In genomic region chr17:82058855-82059249, GRCh38 we compare ENCODE assay signal across 21 cellular contexts. TPM values are rescaled to one million over a fixed set of nuclear protein-coding genes. Genes with fewer than 3 reads are reported as not detected.
A peak's percentile ranks its signal among the peaks of the same experiment; 100 is the strongest.
DNase-seq lines count a peak whose midpoint lies in the region; ATAC-seq, FAIRE-seq and TF ChIP-seq lines count a peak whose summit lies in the region.
"Had no signal": no experiment of that assay in that cellular context is flagged by ENCODE, and none has a peak within 500 bp of the region (broad histone marks: within the 10 kb centered on the region; RNA-seq: fewer than 3 reads in every experiment).

No MANE protein-coding gene starts in this region.

- H3K27me3 Mint-ChIP-seq in activated T-cell treated with anti-CD3 and anti-CD28 coated beads, Interleukin-2, amount 50 U/mL, for 24 hours: no peaks in the 10 kb centered on the region
- H3K27me3 Mint-ChIP-seq: CD4-positive, alpha-beta memory T cell had no signal

- H3K9ac ChIP-seq in GM12878 (ENCODE audit: control insufficient read depth, insufficient read depth, low read length): no peak overlapping the region

- peaks cover 5% of the 10 kb centered on the region for H3K4me1 Mint-ChIP-seq in activated T-cell treated with anti-CD3 and anti-CD28 coated beads, Interleukin-2, amount 50 U/mL, for 24 hours (ENCODE audit: low read depth)

- intact Hi-C loops in GM12878 (cut with micrococcal nuclease; ENCODE audit: unreplicated experiment): no loop called here
- intact Hi-C loops in psoas muscle (cut with DNase I): no loop called here

- in situ Hi-C loops in GM12878 (cut with MboI): no loop called here

- H3K36me3 Mint-ChIP-seq in activated T-cell treated with anti-CD3 and anti-CD28 coated beads, Interleukin-2, amount 50 U/mL, for 24 hours (ENCODE audit: low read depth): peaks cover 92% of the 10 kb centered on the region

- TF ChIP-seq POLR2A in GM12892 (IDR thresholded peaks at IDR 0.05; ENCODE audit: low read depth, low read length) (peak; percentile 17; the same call in 1 of the 2 replicates), GM12878 (IDR thresholded peaks at IDR 0.05; ENCODE audit: low read depth, low read length) (peak; percentile 51)

- no peak overlapping the region for H3K27ac ChIP-seq in GM12878 (ENCODE audit: control insufficient read depth, insufficient read depth)
- H3K27ac ChIP-seq in psoas muscle: no peak overlapping the region

- no peak overlapping the region for H2AFZ ChIP-seq in GM12878 (ENCODE audit: control insufficient read depth, low read depth, low read length)

- H3K9me3 ChIP-seq in GM12878 (replicated peaks; ENCODE audit: control insufficient read depth, insufficient read depth, low read length) (no peaks in the 10 kb centered on the region), psoas muscle (no peaks in the 10 kb centered on the region)
- H3K9me3 ChIP-seq: BE2C had no signal

- H3K4me3 ChIP-seq in GM12878: no peak overlapping the region
- no peak overlapping the region for H3K4me3 ChIP-seq in psoas muscle

- H3K27me3 ChIP-seq in GM12878 (replicated peaks in 1 of 2; ENCODE audit: control insufficient read depth in 2 of 2, insufficient read depth in 2 of 2, low read length in 1 of 2) (no peaks in the 10 kb centered on the region), psoas muscle (ENCODE audit: insufficient read depth in 3 of 3, low read length in 2 of 3) (no peaks in the 10 kb centered on the region)
- H3K27me3 ChIP-seq: BE2C had no signal

- POLR2A ChIA-PET in GM12878 (lab: Charles Lee): interaction anchor here (0.6 kb wide), 1 partner anchor 133 kb away, joined by 3 read pairs; no protein-coding TSS in a partner anchor

- no peak for DNase-seq in activated T-cell treated with anti-CD3 and anti-CD28 coated beads, Interleukin-2, amount 50 U/mL, for 24 hours
- no peak for DNase-seq in activated T-cell treated with anti-CD3 and anti-CD28 coated beads, Interleukin-2, amount 50 U/mL, for 1 hour
- DNase-seq in GM12892 (ENCODE audit: insufficient read length): no peak
- DNase-seq in GM12878 (ENCODE audit: low read depth, low spot score): no peak
- DNase-seq in psoas muscle: peak; percentile 8 to 39
- DNase-seq in NOMO-1 treated with DMSO at 0.1 percent for 48 hours (lab: John Stamatoyannopoulos, UW; ENCODE audit: unreplicated experiment): no peak
- DNase-seq in COLO829 (ENCODE audit: low spot score): no peak
- DNase-seq: BE2C; Calu3; CD4-positive, alpha-beta memory T cell; EL; KBM-7; MV-4-11; NCI-H1694 treated with DMSO at 0.1 percent for 48 hours; NCI-H2107; NCI-H510A; NCI-H748 treated with DMSO at 0.1 percent for 48 hours; NK-92 treated with Interleukin-12 subunit alpha and Interleukin-12 subunit beta, amount 100 ng/mL, for 24 hours had no signal

- BruUV-seq in GM12878 (replicated peaks; lab: Mats Ljungman, UMichigan): no TSS peak

- SMC1A ChIA-PET in GM12878 (lab: Charles Lee; ENCODE audit: uncharacterized antibody, unreplicated experiment): no interaction called here

- H4K20me1 ChIP-seq in GM12878 (ENCODE audit: control insufficient read depth, insufficient read depth): no peaks in the 10 kb centered on the region

- TF ChIP-seq RAD21 in GM12878 (IDR thresholded peaks at IDR 0.05; ENCODE audit: insufficient read depth, low read depth, low read length): no peak

- TF ChIP-seq EP300 in GM12878 (IDR thresholded peaks at IDR 0.05; ENCODE audit: borderline replicate concordance in 1 of 2, control insufficient read depth in 1 of 2, low read depth in 2 of 2, low read length in 2 of 2): no peak

- 88% methylated on average over 10 of the region's 10 CpGs for WGBS in GM12878 (ENCODE audit: insufficient coverage, insufficient replicate concordance, low lambda C conversion rate, missing lambda C conversion rate)
- 66 to 72% (median 67%) methylated on average over 9 to 10 of the region's 10 CpGs for WGBS in psoas muscle, 3 donors

- H3K36me3 ChIP-seq in GM12878 (ENCODE audit: control insufficient read depth in 2 of 2, insufficient read depth in 2 of 2, low read length in 1 of 2) (peaks cover 3 to 36% of the 10 kb centered on the region in 2 experiments), psoas muscle (ENCODE audit: insufficient read depth in 1 of 2, low read depth in 1 of 2) (peaks cover 10 to 98% of the 10 kb centered on the region in 2 donors)

- H3K27ac Mint-ChIP-seq in activated T-cell treated with anti-CD3 and anti-CD28 coated beads, Interleukin-2, amount 50 U/mL, for 24 hours: peak overlapping the region; percentile 8
- H3K27ac Mint-ChIP-seq: CD4-positive, alpha-beta memory T cell had no signal

- TF ChIP-seq CTCF in GM12878 (IDR thresholded peaks at IDR 0.05 in 2 of 3, conservative IDR thresholded peaks at IDR 0.05 in 1 of 3; ENCODE audit: control insufficient read depth in 2 of 3, extremely low read depth in 1 of 3, insufficient read depth in 1 of 3, low read depth in 3 of 3, low read length in 3 of 3) (no peak), psoas muscle (IDR thresholded peaks at IDR 0.05) (no peak)

- H3K4me3 Mint-ChIP-seq in activated T-cell treated with anti-CD3 and anti-CD28 coated beads, Interleukin-2, amount 50 U/mL, for 24 hours: no peak overlapping the region
- H3K4me3 Mint-ChIP-seq: CD4-positive, alpha-beta memory T cell had no signal

- FAIRE-seq in GM12892 (lab: Jason Lieb, UNC) (no peak), GM12878 (lab: Jason Lieb, UNC) (no peak)
- FAIRE-seq: H54 had no signal

- no peak for ATAC-seq in GM12878
- ATAC-seq in psoas muscle: no peak
- no peak for ATAC-seq in HG02763 (IDR thresholded peaks at IDR 0.05; ENCODE audit: unreplicated experiment)

- RAD21 ChIA-PET in GM12878 (lab: Charles Lee; ENCODE audit: unreplicated experiment): no interaction called here

- CTCF ChIA-PET in GM12878 (lab: Yijun Ruan, JAX): no interaction called here

- H3K9me3 Mint-ChIP-seq in activated T-cell treated with anti-CD3 and anti-CD28 coated beads, Interleukin-2, amount 50 U/mL, for 24 hours: no peaks in the 10 kb centered on the region

- H3K4me1 ChIP-seq in GM12878 (ENCODE audit: control insufficient read depth, insufficient read depth, low read length) (no peaks in the 10 kb centered on the region; the same call in 1 of the 2 replicates), psoas muscle (no peaks in the 10 kb centered on the region)
- H3K4me1 ChIP-seq: BE2C had no signal

- no peaks in the 10 kb centered on the region; the same call in 1 of the 2 replicates for H3K79me2 ChIP-seq in GM12878 (ENCODE audit: control insufficient read depth, insufficient read depth, low read length)

- no peak overlapping the region for H3K4me2 ChIP-seq in GM12878 (ENCODE audit: control insufficient read depth, insufficient read depth)

RNA-seq across cellular contexts. Expression of gene DUS1L, which starts 6.8 kb away (rescaled TPM):
- 72.0 TPM for polyA plus RNA-seq in GM12892 (2012; ENCODE audit: missing spikeins)
- total RNA-seq in GM12878 (2013; cell fraction: nucleolus; rRNA removed): 56.8 and 75.9 TPM in 2 replicates
- 107 and 132 TPM in 2 replicates for total RNA-seq in GM12878 (2014; rRNA removed)
- 43.3 and 50.3 TPM in 2 replicates for total RNA-seq in GM12878 (2014; rRNA removed; fragmentation: Illumina TruSeq; extraction: Trizol)
- 137 and 157 TPM in 2 replicates for total RNA-seq in GM12878 (2021)
- polyA plus RNA-seq in GM12878 (2011; ENCODE audit: low read depth): 52.5 TPM
- polyA plus RNA-seq in GM12878 (2011; rRNA removed): 21.0 and 42.6 TPM in 2 replicates
- 77.7 and 101 TPM in 2 replicates for polyA plus RNA-seq in GM12878 (2011; cell fraction: cytosol; rRNA removed)
- 285 and 360 TPM in 2 replicates for polyA plus RNA-seq in GM12878 (2011; cell fraction: nucleus; rRNA removed)
- 61.7 and 71.7 TPM in 2 replicates for polyA plus RNA-seq in GM12878 (2012)
- 13.8 and 46.5 TPM in 2 replicates for polyA plus RNA-seq in GM12878 (2014; fragmentation: Illumina TruSeq; extraction: Trizol)
- 10 to 100 TPM in 1 of 2 experiments, 1 to 10 TPM in 1; 6.1 to 15.3 TPM for polyA plus RNA-seq in GM12878 (2014; fragmentation: Nextera tagmentation; extraction: Ambion mirVana)
- 147 and 155 TPM in 2 replicates for polyA plus RNA-seq in GM12878 (2014; rRNA removed)
- polyA plus RNA-seq in GM12878 (2016; fragmentation: Nextera tagmentation; extraction: Ambion mirVana): 10 to 100 TPM in 1 of 2 experiments, 1 to 10 TPM in 1; 9.7 to 25.4 TPM
- polyA minus RNA-seq in GM12878 (2011; rRNA and poly(A)+ RNA removed): 23.4 and 40.3 TPM in 2 replicates
- 25.4 and 29.1 TPM in 2 replicates for polyA minus RNA-seq in GM12878 (2011; cell fraction: cytosol; rRNA and poly(A)+ RNA removed)
- 63.5 and 104 TPM in 2 replicates for polyA minus RNA-seq in GM12878 (2011; cell fraction: nucleus; rRNA and poly(A)+ RNA removed)
- 100 to 1,000 TPM in 3 of 4 donors, 10 to 100 TPM in 1; 72.6 to 136 (median 104) TPM for total RNA-seq in psoas muscle
- polyA plus RNA-seq in psoas muscle: 100 to 1,000 TPM; 117 to 170 (median 133) TPM

RNA-seq across cellular contexts. Expression of gene GPS1, which starts 7.2 kb away (rescaled TPM):
- 34.6 TPM for polyA plus RNA-seq in GM12892 (2012; ENCODE audit: missing spikeins)
- total RNA-seq in GM12878 (2013; cell fraction: nucleolus; rRNA removed): 41.6 and 44.7 TPM in 2 replicates
- 110 and 131 TPM in 2 replicates for total RNA-seq in GM12878 (2014; rRNA removed)
- total RNA-seq in GM12878 (2014; rRNA removed; fragmentation: Illumina TruSeq; extraction: Trizol): 35.1 and 37.1 TPM in 2 replicates
- total RNA-seq in GM12878 (2021): 113 and 122 TPM in 2 replicates
- 21.3 TPM for polyA plus RNA-seq in GM12878 (2011; ENCODE audit: low read depth)
- 14.3 and 53.3 TPM in 2 replicates for polyA plus RNA-seq in GM12878 (2011; rRNA removed)
- polyA plus RNA-seq in GM12878 (2011; cell fraction: cytosol; rRNA removed): 65.9 and 98.5 TPM in 2 replicates
- polyA plus RNA-seq in GM12878 (2011; cell fraction: nucleus; rRNA removed): 198 and 262 TPM in 2 replicates
- polyA plus RNA-seq in GM12878 (2012): 41.2 and 44.0 TPM in 2 replicates
- polyA plus RNA-seq in GM12878 (2014; fragmentation: Illumina TruSeq; extraction: Trizol): 7.5 and 32.8 TPM in 2 replicates
- polyA plus RNA-seq in GM12878 (2014; fragmentation: Nextera tagmentation; extraction: Ambion mirVana): 10 to 100 TPM in 1 of 2 experiments, 1 to 10 TPM in 1; 2.2 to 11.5 TPM
- polyA plus RNA-seq in GM12878 (2014; rRNA removed): 102 and 119 TPM in 2 replicates
- polyA plus RNA-seq in GM12878 (2016; fragmentation: Nextera tagmentation; extraction: Ambion mirVana): 100 to 1,000 TPM; 119 to 146 TPM
- polyA minus RNA-seq in GM12878 (2011; rRNA and poly(A)+ RNA removed): 50.1 and 72.3 TPM in 2 replicates
- polyA minus RNA-seq in GM12878 (2011; cell fraction: cytosol; rRNA and poly(A)+ RNA removed): 44.1 and 45.0 TPM in 2 replicates
- polyA minus RNA-seq in GM12878 (2011; cell fraction: nucleus; rRNA and poly(A)+ RNA removed): 42.7 and 84.3 TPM in 2 replicates
- 100 to 1,000 TPM in 2 of 4 donors, 10 to 100 TPM in 2; 89.8 to 112 (median 97.7) TPM for total RNA-seq in psoas muscle
- 100 to 1,000 TPM in 2 of 3 donors, 10 to 100 TPM in 1; 87.1 to 114 (median 104) TPM for polyA plus RNA-seq in psoas muscle

RNA-seq across cellular contexts. Expression of gene RFNG, which starts 7.2 kb away (rescaled TPM):
- polyA plus RNA-seq in GM12892 (2012; ENCODE audit: missing spikeins): 7.1 TPM
- total RNA-seq in GM12878 (2013; cell fraction: nucleolus; rRNA removed): 23.5 and 23.7 TPM in 2 replicates
- 14.5 and 14.8 TPM in 2 replicates for total RNA-seq in GM12878 (2014; rRNA removed)
- total RNA-seq in GM12878 (2014; rRNA removed; fragmentation: Illumina TruSeq; extraction: Trizol): 5.2 and 7.8 TPM in 2 replicates
- 17.7 and 19.6 TPM in 2 replicates for total RNA-seq in GM12878 (2021)
- polyA plus RNA-seq in GM12878 (2011; ENCODE audit: low read depth): 10.9 TPM
- 4.4 and 7.1 TPM in 2 replicates for polyA plus RNA-seq in GM12878 (2011; rRNA removed)
- 6.6 and 12.0 TPM in 2 replicates for polyA plus RNA-seq in GM12878 (2011; cell fraction: cytosol; rRNA removed)
- 83.6 and 89.3 TPM in 2 replicates for polyA plus RNA-seq in GM12878 (2011; cell fraction: nucleus; rRNA removed)
- polyA plus RNA-seq in GM12878 (2012): 20.4 and 23.3 TPM in 2 replicates
- polyA plus RNA-seq in GM12878 (2014; fragmentation: Illumina TruSeq; extraction: Trizol): 1.3 and 7.2 TPM in 2 replicates
- polyA plus RNA-seq in GM12878 (2014; fragmentation: Nextera tagmentation; extraction: Ambion mirVana): under 1 TPM; 0.10 to 0.93 TPM
- polyA plus RNA-seq in GM12878 (2014; rRNA removed): 19.0 and 22.4 TPM in 2 replicates
- 1 to 10 TPM; 1.6 to 2.6 TPM for polyA plus RNA-seq in GM12878 (2016; fragmentation: Nextera tagmentation; extraction: Ambion mirVana)
- polyA minus RNA-seq in GM12878 (2011; rRNA and poly(A)+ RNA removed): 2.4 and 4.8 TPM in 2 replicates
- polyA minus RNA-seq in GM12878 (2011; cell fraction: cytosol; rRNA and poly(A)+ RNA removed): 2.9 and 4.4 TPM in 2 replicates
- 8.1 and 8.2 TPM in 2 replicates for polyA minus RNA-seq in GM12878 (2011; cell fraction: nucleus; rRNA and poly(A)+ RNA removed)
- 10 to 100 TPM; 27.1 to 37.3 (median 29.3) TPM for total RNA-seq in psoas muscle
- 10 to 100 TPM; 31.0 to 40.7 (median 37.3) TPM for polyA plus RNA-seq in psoas muscle

RNA-seq across cellular contexts. Expression of gene DCXR, which starts 21.4 kb away (rescaled TPM):
- 55.0 TPM for polyA plus RNA-seq in GM12892 (2012; ENCODE audit: missing spikeins)
- 13.4 and 14.9 TPM in 2 replicates for total RNA-seq in GM12878 (2013; cell fraction: nucleolus; rRNA removed)
- total RNA-seq in GM12878 (2014; rRNA removed) (80.8 and 85.8 TPM in 2 replicates), GM12878 (2014; rRNA removed; fragmentation: Illumina TruSeq; extraction: Trizol) (32.4 and 39.9 TPM in 2 replicates), GM12878 (2021) (110 and 119 TPM in 2 replicates), psoas muscle (100 to 1,000 TPM; 111 to 216 (median 155) TPM)
- polyA plus RNA-seq in GM12878 (2011; ENCODE audit: low read depth): 79.4 TPM
- polyA plus RNA-seq in GM12878 (2011; rRNA removed) (29.9 and 66.6 TPM in 2 replicates), GM12878 (2014; fragmentation: Illumina TruSeq; extraction: Trizol) (45.6 and 92.0 TPM in 2 replicates), GM12878 (2014; fragmentation: Nextera tagmentation; extraction: Ambion mirVana) (10 to 100 TPM; 12.3 to 44.8 TPM), GM12878 (2014; rRNA removed) (128 and 151 TPM in 2 replicates), GM12878 (2016; fragmentation: Nextera tagmentation; extraction: Ambion mirVana) (100 to 1,000 TPM; 122 to 139 TPM), psoas muscle (100 to 1,000 TPM; 117 to 158 (median 147) TPM)
- polyA plus RNA-seq in GM12878 (2011; cell fraction: cytosol; rRNA removed): 188 and 195 TPM in 2 replicates
- 136 and 154 TPM in 2 replicates for polyA plus RNA-seq in GM12878 (2011; cell fraction: nucleus; rRNA removed)
- 73.6 and 79.6 TPM in 2 replicates for polyA plus RNA-seq in GM12878 (2012)
- polyA minus RNA-seq in GM12878 (2011; rRNA and poly(A)+ RNA removed): 53.5 and 69.9 TPM in 2 replicates
- 23.2 and 25.8 TPM in 2 replicates for polyA minus RNA-seq in GM12878 (2011; cell fraction: cytosol; rRNA and poly(A)+ RNA removed)
- 21.6 and 34.3 TPM in 2 replicates for polyA minus RNA-seq in GM12878 (2011; cell fraction: nucleus; rRNA and poly(A)+ RNA removed)

RNA-seq across cellular contexts. Expression of gene RAC3, which starts 27.4 kb away (rescaled TPM):
- 2.2 TPM for polyA plus RNA-seq in GM12892 (2012; ENCODE audit: missing spikeins)
- total RNA-seq in GM12878 (2013; cell fraction: nucleolus; rRNA removed): 2.7 and 4.9 TPM in 2 replicates
- total RNA-seq in GM12878 (2014; rRNA removed) (23.5 and 29.8 TPM in 2 replicates), GM12878 (2014; rRNA removed; fragmentation: Illumina TruSeq; extraction: Trizol) (9.0 and 9.2 TPM in 2 replicates), GM12878 (2021) (14.6 and 16.2 TPM in 2 replicates), psoas muscle (not detected)
- 0.71 TPM for polyA plus RNA-seq in GM12878 (2011; ENCODE audit: low read depth)
- polyA plus RNA-seq in GM12878 (2011; rRNA removed) (1.2 and 4.2 TPM in 2 replicates), GM12878 (2014; fragmentation: Illumina TruSeq; extraction: Trizol) (2.8 and 9.8 TPM in 2 replicates), GM12878 (2014; fragmentation: Nextera tagmentation; extraction: Ambion mirVana) (under 1 TPM; 0.11 to 0.16 TPM), GM12878 (2014; rRNA removed) (32.9 and 39.8 TPM in 2 replicates), GM12878 (2016; fragmentation: Nextera tagmentation; extraction: Ambion mirVana) (1 to 10 TPM; 1.7 TPM), psoas muscle (under 1 TPM in 2 of 3 donors, not detected in 1; 0.05 to 0.83 TPM)
- 4.7 and 7.5 TPM in 2 replicates for polyA plus RNA-seq in GM12878 (2011; cell fraction: cytosol; rRNA removed)
- polyA plus RNA-seq in GM12878 (2011; cell fraction: nucleus; rRNA removed): 33.2 and 47.4 TPM in 2 replicates
- 3.4 and 4.9 TPM in 2 replicates for polyA plus RNA-seq in GM12878 (2012)
- polyA minus RNA-seq in GM12878 (2011; rRNA and poly(A)+ RNA removed): 0.44 and 1.0 TPM in 2 replicates
- 3.1 TPM in 1 of 2 replicates, not detected in the other for polyA minus RNA-seq in GM12878 (2011; cell fraction: cytosol; rRNA and poly(A)+ RNA removed)
- polyA minus RNA-seq in GM12878 (2011; cell fraction: nucleus; rRNA and poly(A)+ RNA removed): 2.3 and 4.8 TPM in 2 replicates
- total RNA-seq: A172 had no signal

Comparison
In these comparisons a context has a peak if more than half of its experiments do, and no peak if none do; other contexts are left out.
1. DNase-seq: peak in psoas muscle (2 of 2); none in activated T-cell treated with anti-CD3 and anti-CD28 coated beads, Interleukin-2, amount 50 U/mL, for 24 hours (single experiment), activated T-cell treated with anti-CD3 and anti-CD28 coated beads, Interleukin-2, amount 50 U/mL, for 1 hour (single experiment), GM12892 (single experiment), GM12878 (single experiment), NOMO-1 treated with DMSO at 0.1 percent for 48 hours (single experiment) and COLO829 (single experiment).